Comparison of ENCODE assay signal across 8 cellular contexts in the genomic region with DNA sequence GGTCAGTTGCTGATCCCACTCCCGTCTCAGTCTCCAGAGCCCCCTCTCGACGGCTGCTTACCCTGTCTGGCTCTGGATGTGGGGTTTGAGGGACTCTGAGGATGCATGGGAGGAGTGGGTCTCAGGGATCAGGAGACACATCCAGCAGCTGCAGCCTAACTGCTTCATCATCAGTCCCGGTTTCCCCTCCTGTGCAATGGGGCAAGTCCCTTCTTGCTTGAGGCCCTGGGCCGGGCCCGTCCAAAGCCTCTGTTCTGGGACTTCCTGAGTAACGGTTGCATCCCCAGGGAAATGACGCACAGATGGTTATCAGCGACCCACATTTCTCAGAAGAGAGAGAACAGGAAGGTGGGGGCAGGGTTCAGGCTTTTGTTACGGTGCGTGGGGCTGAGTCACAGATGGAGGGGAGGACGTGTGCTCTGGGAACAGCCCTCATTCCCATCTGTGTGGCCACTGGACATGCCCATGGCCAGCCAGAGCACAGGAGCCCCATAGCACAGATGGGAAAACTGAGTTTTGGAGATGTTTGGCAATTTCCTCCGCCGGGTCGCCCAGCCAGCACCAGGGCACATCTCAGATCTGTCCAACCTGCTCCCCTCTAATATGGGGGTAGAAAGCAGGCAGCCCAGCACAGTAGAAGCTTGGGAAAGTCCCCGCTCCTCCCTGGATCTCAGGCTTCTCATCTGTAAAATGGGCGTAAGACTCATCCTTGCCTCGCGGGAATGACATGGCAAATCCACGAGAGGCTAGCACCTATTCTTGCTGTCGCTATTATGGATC. TPM values are rescaled to one million over a fixed set of nuclear protein-coding genes. Genes with fewer than 3 reads are reported as not detected.
DNase-seq lines count a peak whose midpoint lies in the region; ATAC-seq and TF ChIP-seq lines count a peak whose summit lies in the region.

No MANE protein-coding gene starts in this region.

- no peak for TF ChIP-seq CTCF in kidney epithelial cell (IDR thresholded peaks at IDR 0.05; ENCODE audit: insufficient read depth, low read length, poor library complexity, severe bottlenecking)

- H3K4me3 ChIP-seq in kidney epithelial cell (ENCODE audit: low read depth, low read length), result no peak overlapping the region

- DNase-seq in T-helper 2 cell (peak; percentile 39 to 96 (median 78)), amniotic stem cell (lab: John Stamatoyannopoulos, UW) (peak; percentile 99), kidney epithelial cell (ENCODE audit: low read depth) (peak; percentile 85), D341Med (ENCODE audit: low spot score) (no peak), NCI-H2196 (lab: John Stamatoyannopoulos, UW; ENCODE audit: unreplicated experiment) (no peak)
- DNase-seq in stimulated activated CD8-positive, alpha-beta memory T cell treated with anti-CD3 and anti-CD28 coated beads, Interleukin-12 subunit alpha, Interleukin-12 subunit beta, amount 100 ng/mL, for 1 hour (ENCODE audit: low read depth), result peak; percentile 60

- H3K36me3 ChIP-seq in kidney epithelial cell (ENCODE audit: control insufficient read depth, insufficient read depth, low read length), result no peaks in the 10 kb centered on the region

- ATAC-seq in GM18502 (IDR thresholded peaks at IDR 0.05; ENCODE audit: poor library complexity, unreplicated experiment) (peak; percentile 73), HG03342 (IDR thresholded peaks at IDR 0.05; ENCODE audit: unreplicated experiment) (peak; percentile 72)

- peaks cover 5% of the 10 kb centered on the region for H3K27me3 ChIP-seq in kidney epithelial cell (ENCODE audit: control insufficient read depth, insufficient read depth, low read length)

RNA-seq across cellular contexts. Expression of gene GNA15, which starts 19.3 kb away (rescaled TPM):
- 1.5 and 2.3 TPM in 2 replicates for total RNA-seq in kidney epithelial cell

RNA-seq across cellular contexts. Expression of gene S1PR4, which starts 23.4 kb away (rescaled TPM):
- total RNA-seq in kidney epithelial cell, result not detected in 2 replicates

RNA-seq across cellular contexts. Expression of gene NCLN, which starts 30.6 kb away (rescaled TPM):
- 57.0 and 91.7 TPM in 2 replicates for total RNA-seq in kidney epithelial cell

Comparison
In these comparisons a context has a peak if more than half of its experiments do, and no peak if none do; other contexts are left out.
1. DNase-seq: peak in T-helper 2 cell (5 of 5), amniotic stem cell (single experiment), kidney epithelial cell (single experiment) and stimulated activated CD8-positive, alpha-beta memory T cell treated with anti-CD3 and anti-CD28 coated beads, Interleukin-12 subunit alpha, Interleukin-12 subunit beta, amount 100 ng/mL, for 1 hour (single experiment); none in D341Med (single experiment) and NCI-H2196 (single experiment).